In genomic region chr3:58164916-58165821, GRCh38 we compare ENCODE assay signal across 12 cellular contexts. TPM values are rescaled to one million over a fixed set of nuclear protein-coding genes. Genes with fewer than 3 reads are reported as not detected.
A peak's percentile ranks its signal among the peaks of the same experiment; 100 is the strongest.
DNase-seq lines count a peak whose midpoint lies in the region; ATAC-seq, FAIRE-seq and TF ChIP-seq lines count a peak whose summit lies in the region.
"Had no signal": no experiment of that assay in that cellular context is flagged by ENCODE, and none has a peak within 500 bp of the region (broad histone marks: within the 10 kb centered on the region; RNA-seq: fewer than 3 reads in every experiment).

No MANE protein-coding gene starts in this region.

- no peak for TF ChIP-seq CTCF in endodermal cell (conservative IDR thresholded peaks at IDR 0.05)

- H3K27ac ChIP-seq in endodermal cell (ENCODE audit: low read depth, low read length) (peak overlapping the region; percentile 36), muscle layer of duodenum (ENCODE audit: low read length) (peak overlapping the region; percentile 53)

- ATAC-seq in Right ventricle myocardium superior (ENCODE audit: poor library complexity) = peak; percentile 25

- no peak for TF ChIP-seq POLR2A in H54 (IDR thresholded peaks at IDR 0.05; ENCODE audit: low read depth, low read length)

- H3K36me3 Mint-ChIP-seq in endodermal cell (ENCODE audit: low read depth) = peaks cover 82% of the 10 kb centered on the region

- whole genome bisulfite sequencing in endodermal cell (ENCODE audit: insufficient coverage in 1 of 2, insufficient read length in 1 of 2), 2 experiments = 88% methylated on average over 11 to 15 of the region's 15 CpGs

- H3K9ac ChIP-seq in endodermal cell (ENCODE audit: extremely low read depth, low read length, poor library complexity, severe bottlenecking) = no peak overlapping the region

- FAIRE-seq in H54 (lab: Jason Lieb, UNC) = no peak
- FAIRE-seq: islet of Langerhans had no signal

- H3K4me3 ChIP-seq in endodermal cell (ENCODE audit: low read length) (no peak overlapping the region), muscle layer of duodenum (ENCODE audit: low read depth in 1 of 2, low read length in 2 of 2) (peak overlapping the region in 1 of 2 donors; percentile 37)

- H3K27me3 ChIP-seq in endodermal cell (ENCODE audit: control insufficient read depth, insufficient read depth, low read length, poor library complexity, severe bottlenecking) (no peaks in the 10 kb centered on the region), muscle layer of duodenum (ENCODE audit: low read depth, low read length) (no peaks in the 10 kb centered on the region)

- intact Hi-C loops in Right ventricle myocardium superior (cut with DNase I) (loop anchor here (5.0 kb wide), 1 partner anchor 158 kb away; the partner anchor contains the start of gene FLNB), cardiac septum (cut with DNase I) (loop anchor here (10.0 kb wide), 1 partner anchor 270 kb away; no protein-coding TSS in a partner anchor)

- no peak overlapping the region for H3K4me3 Mint-ChIP-seq in endodermal cell
- H3K4me3 Mint-ChIP-seq: T-helper 2 cell treated with Interferon-gamma antibody and Interleukin-4, amounts not matched to agents 5 μg/mL and 100 μg/mL, for 36 hours had no signal

- no peaks in the 10 kb centered on the region for H3K27me3 Mint-ChIP-seq in endodermal cell (ENCODE audit: insufficient read depth)

- H3K36me3 ChIP-seq in endodermal cell (ENCODE audit: control insufficient read depth, insufficient read depth, low read length) (peaks cover 97% of the 10 kb centered on the region), muscle layer of duodenum (ENCODE audit: control insufficient read depth in 1 of 2, insufficient read depth in 2 of 2, low read length in 2 of 2) (peaks cover 28 to 35% of the 10 kb centered on the region in 2 donors)

- peaks cover 9% of the 10 kb centered on the region for H3K4me1 Mint-ChIP-seq in endodermal cell

- H3K4me1 ChIP-seq in endodermal cell (ENCODE audit: control insufficient read depth, insufficient read depth, low read length) (peaks cover 27% of the 10 kb centered on the region), muscle layer of duodenum (ENCODE audit: control insufficient read depth in 1 of 2, insufficient read depth in 2 of 2, low read length in 2 of 2) (peaks cover 24 to 45% of the 10 kb centered on the region in 2 donors)

- H3K27ac Mint-ChIP-seq in endodermal cell = peak overlapping the region; percentile 67
- H3K27ac Mint-ChIP-seq: T-helper 2 cell treated with Interferon-gamma antibody and Interleukin-4, amounts not matched to agents 5 μg/mL and 100 μg/mL, for 36 hours had no signal

- DNase-seq in Right ventricle myocardium superior (no peak), cardiac septum (ENCODE audit: low spot score) (no peak), endodermal cell (peak; percentile 74), NOMO-1 treated with DMSO at 0.1 percent for 48 hours (lab: John Stamatoyannopoulos, UW; ENCODE audit: unreplicated experiment) (no peak), H54 (ENCODE audit: insufficient read length, low spot score) (no peak), NCI-H345 treated with DMSO at 0.1 percent for 48 hours (lab: John Stamatoyannopoulos, UW; ENCODE audit: unreplicated experiment) (no peak), NOMO-1 (lab: John Stamatoyannopoulos, UW; ENCODE audit: unreplicated experiment in 2 of 2) (no peak)
- DNase-seq: activated T-cell treated with anti-CD3 and anti-CD28 coated beads, Interleukin-2, amount 50 U/mL, for 48 hours; NCI-H187 had no signal

- no peaks in the 10 kb centered on the region for H3K9me3 ChIP-seq in endodermal cell (ENCODE audit: control insufficient read depth, low read length)
- no peaks in the 10 kb centered on the region for H3K9me3 ChIP-seq in muscle layer of duodenum (ENCODE audit: control insufficient read depth in 1 of 2, low read length in 2 of 2)

- no peaks in the 10 kb centered on the region for H3K9me3 Mint-ChIP-seq in endodermal cell
- H3K9me3 Mint-ChIP-seq: T-helper 2 cell treated with Interferon-gamma antibody and Interleukin-4, amounts not matched to agents 5 μg/mL and 100 μg/mL, for 36 hours had no signal

RNA-seq across cellular contexts. Expression of gene DNASE1L3, which starts 45.6 kb away (rescaled TPM):
- total RNA-seq in Right ventricle myocardium superior = 3.7 TPM
- total RNA-seq in cardiac septum = 0.67 TPM
- not detected for total RNA-seq in endodermal cell
- not detected for polyA plus RNA-seq in endodermal cell (2013, experiment 1 of 2)
- not detected for polyA plus RNA-seq in endodermal cell (2013, experiment 2 of 2)
